ENCODE assay signal across 8 cellular contexts in the genomic region with DNA sequence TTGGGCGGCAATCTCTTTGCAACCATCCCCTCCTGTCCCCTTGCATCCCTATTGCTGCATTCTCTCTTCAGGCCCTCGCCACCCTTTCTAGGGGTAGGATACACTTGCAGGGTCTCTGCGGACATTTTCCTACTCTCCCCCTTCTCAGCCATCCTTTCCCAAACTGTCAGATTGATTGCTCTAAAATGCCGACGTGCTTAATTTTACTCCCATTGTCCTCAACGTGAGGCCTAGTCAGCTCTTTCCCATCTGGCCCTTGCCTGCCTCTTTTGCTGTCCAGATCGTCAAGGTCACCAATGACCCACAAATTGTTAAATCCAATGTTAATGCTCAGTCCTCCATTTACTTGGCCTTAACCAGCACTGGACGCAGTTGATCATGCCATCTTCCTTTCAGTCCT. TPM values are rescaled to one million over a fixed set of nuclear protein-coding genes. Genes with fewer than 3 reads are reported as not detected.
"Had no signal": no experiment of that assay in that cellular context is flagged by ENCODE, and none has a peak within 500 bp of the region (broad histone marks: within the 10 kb centered on the region; RNA-seq: fewer than 3 reads in every experiment).

No MANE protein-coding gene starts in this region.

- H3K4me3 ChIP-seq: GM23338, HAP-1, K562 had no signal

- H3K9me3 ChIP-seq: HAP-1 had no signal

- H3K4me2 ChIP-seq: GM23338 had no signal

- H3K36me3 ChIP-seq: HAP-1 had no signal

- DNase-seq: H7, IMR-90, KG1 had no signal

- FAIRE-seq: K562 had no signal

- H2AFZ ChIP-seq: GM23338 had no signal

- H3K27ac ChIP-seq: HL-60 had no signal

- ATAC-seq: GM23338 had no signal

RNA-seq across cellular contexts. Expression of a gene that starts 12.7 kb away (rescaled TPM):
- total RNA-seq: H7, HT1080, IMR-90 had no signal
- polyA plus RNA-seq: K562 had no signal

RNA-seq across cellular contexts. Expression of a gene that starts 17.1 kb away (rescaled TPM):
- total RNA-seq: GM23338, K562 had no signal
- polyA plus RNA-seq: K562 had no signal
